In genomic region chr10:72764151-72764550, GRCh38 we compare ENCODE assay signal across 1 cellular context.
TF ChIP-seq lines count a peak whose summit lies in the region.

No MANE protein-coding gene starts in this region.

TF ChIP-seq in SK-N-SH treated with all-trans-retinoic acid at 6 μM for 48 hours, 23 proteins besides CTCF, POLR2A, EP300 and RAD21 (continued from another document):
- TF ChIP-seq SNAI2 (CRISPR knock-in tag; IDR thresholded peaks at IDR 0.05) = peak; percentile 83; the same call in 1 of the 2 replicates
- TF ChIP-seq PPARA (CRISPR knock-in tag; IDR thresholded peaks at IDR 0.05; ENCODE audit: borderline replicate concordance) = no peak
- TF ChIP-seq CSRNP3 (CRISPR knock-in tag; IDR thresholded peaks at IDR 0.05) = peak; percentile 94
- no peak for TF ChIP-seq ZNF565 (CRISPR knock-in tag; conservative IDR thresholded peaks at IDR 0.05; ENCODE audit: low read depth)
- peak; percentile 96 for TF ChIP-seq ESRRG (CRISPR knock-in tag; IDR thresholded peaks at IDR 0.05)
- peak; percentile 93; the same call in 1 of the 2 replicates for TF ChIP-seq GLIS3 (CRISPR knock-in tag; IDR thresholded peaks at IDR 0.05)
- TF ChIP-seq RARB (CRISPR knock-in tag; IDR thresholded peaks at IDR 0.05) = no peak
- TF ChIP-seq ZNF8 (CRISPR knock-in tag; IDR thresholded peaks at IDR 0.05) = no peak
- TF ChIP-seq OSR1 (CRISPR knock-in tag; IDR thresholded peaks at IDR 0.05) = no peak
